ENCODE assay signal across 8 cellular contexts in the genomic region with DNA sequence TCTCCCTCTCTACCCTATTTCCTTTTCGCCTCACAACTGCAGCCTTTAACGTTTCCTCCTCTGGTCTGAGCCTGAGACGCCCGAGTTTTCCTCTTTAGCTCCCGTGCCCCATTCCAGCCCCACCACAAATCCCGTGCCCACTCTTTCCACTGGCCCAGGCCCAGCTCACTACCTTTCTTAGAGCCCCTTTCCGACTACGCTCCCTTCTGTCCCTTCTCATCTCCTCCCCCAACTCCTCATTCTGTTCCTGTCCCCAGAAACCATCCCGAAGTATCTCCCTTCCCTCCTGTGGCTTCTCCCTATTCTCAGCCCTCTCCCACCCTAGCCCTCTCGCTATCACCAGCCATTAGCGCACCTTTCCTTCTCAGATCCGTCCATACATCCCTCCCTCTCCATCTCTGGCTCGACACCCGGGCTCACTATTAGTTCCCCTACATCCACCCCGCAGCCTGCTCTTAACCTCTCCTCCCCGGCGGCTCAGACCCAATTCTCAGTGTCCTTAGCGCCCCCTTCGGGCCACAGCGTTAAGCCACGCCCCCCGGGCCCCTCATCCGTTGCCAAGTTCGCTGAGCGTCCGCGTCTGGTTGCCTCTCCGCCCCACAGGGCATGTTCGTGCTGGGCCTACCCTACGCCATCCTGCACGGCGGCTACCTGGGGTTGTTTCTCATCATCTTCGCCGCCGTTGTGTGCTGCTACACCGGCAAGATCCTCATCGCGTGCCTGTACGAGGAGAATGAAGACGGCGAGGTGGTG. TPM values are rescaled to one million over a fixed set of nuclear protein-coding genes. Genes with fewer than 3 reads are reported as not detected.
DNase-seq lines count a peak whose midpoint lies in the region; TF ChIP-seq lines count a peak whose summit lies in the region.

No MANE protein-coding gene starts in this region.

- H3K36me3 Mint-ChIP-seq in endothelial cell (ENCODE audit: low read depth, unreplicated experiment) = peaks cover 10% of the 10 kb centered on the region

- H3K9me3 Mint-ChIP-seq in endothelial cell (ENCODE audit: unreplicated experiment) = no peaks in the 10 kb centered on the region

- peak; percentile 33 to 67 for DNase-seq in activated CD4-positive, alpha-beta T cell treated with anti-CD3 and anti-CD28 coated beads for 24 hours (ENCODE audit: low read depth in 2 of 2)
- DNase-seq in activated CD4-positive, alpha-beta T cell treated with anti-CD3 and anti-CD28 coated beads for 1 hour = no peak
- DNase-seq in activated CD4-positive, CD25-positive, alpha-beta regulatory T cell treated with anti-CD3 and anti-CD28 coated beads, Interleukin-2, amount 50 U/mL, for 72 hours = peak; percentile 51
- DNase-seq in endothelial cell (ENCODE audit: low spot score) (peak; percentile 94), MV-4-11 (lab: John Stamatoyannopoulos, UW) (no peak), SKM-1 treated with dmso at 0.1 percent for 144 hours (lab: John Stamatoyannopoulos, UW; ENCODE audit: unreplicated experiment) (no peak), cerebellum (ENCODE audit: low spot score) (no peak)
- peak; percentile 65 for DNase-seq in stimulated activated CD4-positive, alpha-beta T cell treated with anti-CD3 and anti-CD28 coated beads, Interleukin-4, amount 100 ng/mL, for 1 hour

- H3K27me3 Mint-ChIP-seq in endothelial cell (ENCODE audit: unreplicated experiment) = peaks cover 59% of the 10 kb centered on the region

- peak overlapping the region; percentile 85 for H3K4me3 Mint-ChIP-seq in endothelial cell (ENCODE audit: unreplicated experiment)

- peak; percentile 52 for TF ChIP-seq CTCF in endothelial cell (IDR thresholded peaks at IDR 0.05; ENCODE audit: unreplicated experiment)

- peak overlapping the region; percentile 12 for H3K27ac Mint-ChIP-seq in endothelial cell (ENCODE audit: unreplicated experiment)

- H3K4me1 Mint-ChIP-seq in endothelial cell (ENCODE audit: unreplicated experiment) = peaks cover 70% of the 10 kb centered on the region

RNA-seq across cellular contexts. Expression of a gene that starts 2.7 kb away (rescaled TPM):
- total RNA-seq in endothelial cell (ENCODE audit: unreplicated experiment) = 3.4 TPM
- 13.7 TPM for total RNA-seq in cerebellum

RNA-seq across cellular contexts. Expression of a gene that starts 21.2 kb away (rescaled TPM):
- 17.3 TPM for total RNA-seq in endothelial cell (ENCODE audit: unreplicated experiment)
- total RNA-seq in cerebellum = 10.6 TPM

Comparison
In these comparisons a context has a peak if more than half of its experiments do, and no peak if none do; other contexts are left out.
1. DNase-seq: peak in activated CD4-positive, alpha-beta T cell treated with anti-CD3 and anti-CD28 coated beads for 24 hours (2 of 2), activated CD4-positive, CD25-positive, alpha-beta regulatory T cell treated with anti-CD3 and anti-CD28 coated beads, Interleukin-2, amount 50 U/mL, for 72 hours (single experiment), endothelial cell (single experiment) and stimulated activated CD4-positive, alpha-beta T cell treated with anti-CD3 and anti-CD28 coated beads, Interleukin-4, amount 100 ng/mL, for 1 hour (single experiment); none in activated CD4-positive, alpha-beta T cell treated with anti-CD3 and anti-CD28 coated beads for 1 hour (single experiment), MV-4-11 (single experiment), SKM-1 treated with dmso at 0.1 percent for 144 hours (single experiment) and cerebellum (single experiment).